In genomic region chr3:13116426-13116825, GRCh38 we compare ENCODE assay signal across 27 cellular contexts.
"Had no signal": no experiment of that assay in that cellular context is flagged by ENCODE, and none has a peak within 500 bp of the region (broad histone marks: within the 10 kb centered on the region; RNA-seq: fewer than 3 reads in every experiment).

No MANE protein-coding gene starts in this region.

- H3K36me3 ChIP-seq: ascending aorta had no signal

- H3K27me3 Mint-ChIP-seq: activated B cell treated with CpG ODN at 0.5 μM for 24 hours had no signal

- DNase-seq: activated B cell treated with CpG ODN at 0.5 μM for 24 hours; activated CD4-positive, alpha-beta T cell treated with anti-CD3 and anti-CD28 coated beads for 1 hour; activated CD4-positive, alpha-beta T cell treated with anti-CD3 and anti-CD28 coated beads, Interleukin-2, amount 10 ng/mL, durations not matched to agents 24 days and 14 days; activated CD4-positive, alpha-beta T cell treated with anti-CD3 and anti-CD28 coated beads, Interleukin-2, amount 50 U/mL, for 48 hours; activated CD8-positive, alpha-beta memory T cell treated with anti-CD3 and anti-CD28 coated beads for 24 hours; activated naive CD4-positive, alpha-beta T cell treated with anti-CD3 and anti-CD28 coated beads, Interleukin-2, amount 50 U/mL, for 16 hours; activated T-cell treated with anti-CD3 and anti-CD28 coated beads, Interleukin-2, amount 50 U/mL, for 48 hours; amniotic stem cell; body of pancreas; central memory CD4-positive, alpha-beta T cell; KG1; NCI-H1048; NCI-H146; NCI-H1930; NCI-H2107; NCI-H345; NCI-H510A; NCI-H526 treated with DMSO at 0.1 percent for 48 hours; NK-92 treated with Interleukin-12 subunit alpha and Interleukin-12 subunit beta, amount 100 ng/mL, for 24 hours; OCI-M1; RPMI8226; SHP77 treated with DMSO at 0.1 percent for 48 hours; T-helper 9 cell had no signal

- H3K27ac Mint-ChIP-seq: activated B cell treated with CpG ODN at 0.5 μM for 24 hours; activated CD4-positive, alpha-beta T cell treated with anti-CD3 and anti-CD28 coated beads, Interleukin-2, amount 10 ng/mL, durations not matched to agents 24 days and 14 days; activated T-helper 17 cell treated with anti-CD3 and anti-CD28 coated beads, Interleukin-2, amount 50 U/mL, for 72 hours; T-helper 1 cell treated with Interleukin-12 subunit alpha and Interleukin-12 subunit beta and Interleukin-4 antibody, amounts not matched to agents 30 μg/mL and 1 μg/mL, for 36 hours had no signal

- H3K27me3 ChIP-seq: ascending aorta, body of pancreas had no signal

- ATAC-seq: activated T-helper 17 cell treated with anti-CD3 and anti-CD28 coated beads, Interleukin-2, amount 50 U/mL, for 72 hours; body of pancreas; Panc1 had no signal

- H3K9me3 Mint-ChIP-seq: activated B cell treated with CpG ODN at 0.5 μM for 24 hours; activated CD4-positive, alpha-beta T cell treated with anti-CD3 and anti-CD28 coated beads, Interleukin-2, amount 10 ng/mL, durations not matched to agents 24 days and 14 days; activated T-helper 17 cell treated with anti-CD3 and anti-CD28 coated beads, Interleukin-2, amount 50 U/mL, for 72 hours; T-helper 1 cell treated with Interleukin-12 subunit alpha and Interleukin-12 subunit beta and Interleukin-4 antibody, amounts not matched to agents 30 μg/mL and 1 μg/mL, for 36 hours had no signal

- H3K4me1 Mint-ChIP-seq: activated CD4-positive, alpha-beta T cell treated with anti-CD3 and anti-CD28 coated beads, Interleukin-2, amount 10 ng/mL, durations not matched to agents 24 days and 14 days; activated T-helper 17 cell treated with anti-CD3 and anti-CD28 coated beads, Interleukin-2, amount 50 U/mL, for 72 hours had no signal

- H3K4me1 ChIP-seq: ascending aorta had no signal

- H3K4me3 Mint-ChIP-seq: activated B cell treated with CpG ODN at 0.5 μM for 24 hours; activated CD4-positive, alpha-beta T cell treated with anti-CD3 and anti-CD28 coated beads, Interleukin-2, amount 10 ng/mL, durations not matched to agents 24 days and 14 days; activated T-helper 17 cell treated with anti-CD3 and anti-CD28 coated beads, Interleukin-2, amount 50 U/mL, for 72 hours; T-helper 1 cell treated with Interleukin-12 subunit alpha and Interleukin-12 subunit beta and Interleukin-4 antibody, amounts not matched to agents 30 μg/mL and 1 μg/mL, for 36 hours had no signal

- H3K4me3 ChIP-seq: ascending aorta, body of pancreas had no signal

- H3K9me3 ChIP-seq: ascending aorta, body of pancreas had no signal

- H3K27ac ChIP-seq: ascending aorta, body of pancreas had no signal
